Comparison of ENCODE assay signal across 22 cellular contexts in the genomic region with DNA sequence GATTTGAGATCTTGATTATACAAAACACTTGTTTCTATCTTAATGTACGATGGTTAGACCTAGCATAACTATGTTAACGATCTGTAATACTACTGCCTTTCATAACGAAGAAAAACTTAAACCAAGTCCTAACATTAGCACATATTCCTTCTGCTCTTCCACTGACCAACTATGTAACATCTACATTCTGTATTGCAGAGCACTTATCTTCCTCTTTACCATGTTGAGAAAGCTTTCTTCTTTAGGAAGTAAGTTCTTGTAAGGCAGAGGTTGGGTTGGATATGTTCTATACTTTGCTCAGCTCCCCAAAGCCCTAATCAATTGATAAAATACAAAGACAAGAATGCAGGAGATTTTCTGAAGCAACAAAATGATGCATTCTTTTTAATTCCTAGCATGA. TPM values are rescaled to one million over a fixed set of nuclear protein-coding genes. Genes with fewer than 3 reads are reported as not detected.
"Had no signal": no experiment of that assay in that cellular context is flagged by ENCODE, and none has a peak within 500 bp of the region (broad histone marks: within the 10 kb centered on the region; RNA-seq: fewer than 3 reads in every experiment).

No MANE protein-coding gene starts in this region.

- DNase-seq: activated CD4-positive, alpha-beta T cell treated with anti-CD3 and anti-CD28 coated beads for 1 hour; activated CD4-positive, alpha-beta T cell treated with anti-CD3 and anti-CD28 coated beads, Interleukin-2, amount 50 U/mL, for 4 hours; activated gamma-delta T cell; effector memory CD4-positive, alpha-beta T cell; heart left ventricle; kidney; left ventricle myocardium inferior; stimulated activated CD4-positive, alpha-beta T cell treated with anti-CD3 and anti-CD28 coated beads, Interleukin-2, amount 100 ng/mL, for 24 hours; stimulated activated naive CD8-positive, alpha-beta T cell treated with anti-CD3 and anti-CD28 coated beads, Interleukin-15, Interleukin-2, amounts not matched to agents 100 U/mL and 50 U/mL, for 24 hours; tibial artery; WERI-Rb-1 had no signal

- H3K4me3 Mint-ChIP-seq: activated naive CD8-positive, alpha-beta T cell; memory B cell; neural crest cell had no signal

- H3K4me1 ChIP-seq: tibial artery had no signal

- H3K27ac Mint-ChIP-seq: activated naive CD8-positive, alpha-beta T cell; memory B cell; progenitor cell of endocrine pancreas had no signal

- H3K9me3 Mint-ChIP-seq: memory B cell, neural crest cell had no signal

- ATAC-seq: stimulated activated naive CD8-positive, alpha-beta T cell treated with anti-CD3 and anti-CD28 coated beads, Interleukin-15, Interleukin-2, amounts not matched to agents 100 U/mL and 50 U/mL, for 24 hours had no signal

- H3K4me3 ChIP-seq: esophagus muscularis mucosa, gastroesophageal sphincter, heart left ventricle, left ventricle myocardium inferior, tibial artery, vagina had no signal

- H3K9me3 ChIP-seq: esophagus muscularis mucosa, gastroesophageal sphincter, heart left ventricle, left ventricle myocardium inferior, tibial artery, vagina had no signal

- H3K27me3 ChIP-seq: gastroesophageal sphincter, tibial artery, vagina had no signal

- H3K27ac ChIP-seq: esophagus muscularis mucosa, gastroesophageal sphincter, tibial artery, vagina, WERI-Rb-1 had no signal

RNA-seq across cellular contexts. Expression of a gene that starts 55.5 kb away (rescaled TPM):
- total RNA-seq: bronchial epithelial cell, endothelial cell of umbilical vein, esophagus muscularis mucosa, heart left ventricle, left ventricle myocardium inferior, mononuclear cell, osteoblast had no signal
- polyA plus RNA-seq: endothelial cell of umbilical vein had no signal
